ENCODE assay signal across 9 cellular contexts in the genomic region with DNA sequence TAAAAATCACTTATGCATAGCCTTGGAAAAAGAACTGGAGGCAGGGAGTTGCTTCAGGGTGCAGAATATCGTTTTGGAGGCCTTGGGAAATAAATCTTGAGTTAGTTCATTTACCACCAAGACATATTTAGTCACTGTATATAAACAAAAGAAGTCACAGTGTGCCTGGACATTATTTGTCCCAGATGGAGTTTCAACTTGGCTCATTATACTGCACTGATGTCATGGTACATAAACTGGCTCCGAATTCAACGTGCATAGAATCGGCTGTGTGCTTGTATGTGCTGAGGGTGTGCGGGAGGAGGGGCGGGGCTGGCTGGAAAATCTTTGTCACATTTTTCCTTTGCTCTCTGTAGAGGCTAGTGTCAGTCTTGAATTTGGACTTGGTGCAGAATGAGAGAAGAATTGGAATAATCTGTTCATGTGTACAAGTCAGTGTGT.
A peak's percentile ranks its signal among the peaks of the same experiment; 100 is the strongest.
DNase-seq lines count a peak whose midpoint lies in the region; ATAC-seq, FAIRE-seq and TF ChIP-seq lines count a peak whose summit lies in the region.
"Had no signal": no experiment of that assay in that cellular context is flagged by ENCODE, and none has a peak within 500 bp of the region (broad histone marks: within the 10 kb centered on the region; RNA-seq: fewer than 3 reads in every experiment).

No MANE protein-coding gene starts in this region.

- TF ChIP-seq CTCF in HL-60 (IDR thresholded peaks at IDR 0.05; ENCODE audit: insufficient read depth, low read length): no peak
- TF ChIP-seq CTCF in cardiac fibroblast (IDR thresholded peaks at IDR 0.05; ENCODE audit: low read depth, low read length): no peak
- no peak for TF ChIP-seq CTCF in left lung (IDR thresholded peaks at IDR 0.05)
- TF ChIP-seq CTCF in stomach (IDR thresholded peaks at IDR 0.05): no peak

- H3K27me3 Mint-ChIP-seq in CD8-positive, alpha-beta memory T cell: peaks cover 0 to 2% of the 10 kb centered on the region in 2 donors

- WGBS in stomach, 5 donors: 20 to 41% (median 22%) methylated on average over 6 of the region's 6 CpGs

- peaks cover 11 to 15% (median 11%) of the 10 kb centered on the region in 3 donors for H3K36me3 Mint-ChIP-seq in CD8-positive, alpha-beta memory T cell

- H3K9me3 Mint-ChIP-seq in CD8-positive, alpha-beta memory T cell: no peaks in the 10 kb centered on the region

- peaks cover 30 to 38% (median 33%) of the 10 kb centered on the region in 3 donors for H3K4me1 Mint-ChIP-seq in CD8-positive, alpha-beta memory T cell

- ATAC-seq in left lung: peak; percentile 52
- ATAC-seq: activated CD4-positive, CD25-positive, alpha-beta regulatory T cell treated with anti-CD3 and anti-CD28 coated beads, Interleukin-2, amount 50 U/mL, for 24 hours had no signal

- no peak overlapping the region for H3K4me3 Mint-ChIP-seq in CD8-positive, alpha-beta memory T cell

- intact Hi-C loops in left lung (cut with DNase I): loop anchor here in 1 of 2 donors (5.0 kb wide), 1 partner anchor 84 kb away; no protein-coding TSS in a partner anchor
- intact Hi-C loops in stomach (cut with DNase I; ENCODE audit: low total_unique reads): no loop called here

- H3K4me3 ChIP-seq in HL-60 (replicated peaks; ENCODE audit: insufficient read depth, low read length) (no peak overlapping the region), cardiac fibroblast (replicated peaks in 1 of 2; ENCODE audit: low read depth in 2 of 2, low read length in 2 of 2) (no peak overlapping the region), left lung (no peak overlapping the region), stomach (no peak overlapping the region)
- no peak overlapping the region for H3K4me3 ChIP-seq in CD8-positive, alpha-beta memory T cell (ENCODE audit: low read length)

- POLR2A ChIA-PET in CD8-positive, alpha-beta memory T cell (lab: Charles Lee): interaction anchor here (0.6 kb wide), 1 partner anchor 55 kb away, joined by 4 read pairs; no protein-coding TSS in a partner anchor

- TF ChIP-seq EP300 in stomach (IDR thresholded peaks at IDR 0.05): no peak

- no peak overlapping the region for H3K27ac Mint-ChIP-seq in CD8-positive, alpha-beta memory T cell

- H3K27ac ChIP-seq in HL-60 (replicated peaks) (peak overlapping the region; percentile 98), left lung (peak overlapping the region; percentile 79 to 98), stomach (peak overlapping the region; percentile 64 to 87 (median 76))
- H3K27ac ChIP-seq in CD8-positive, alpha-beta memory T cell (ENCODE audit: low read depth, low read length): no peak overlapping the region

- FAIRE-seq in H54 (lab: Jason Lieb, UNC): no peak

- H3K9me3 ChIP-seq in left lung (no peaks in the 10 kb centered on the region), stomach (no peaks in the 10 kb centered on the region)
- H3K9me3 ChIP-seq in CD8-positive, alpha-beta memory T cell (ENCODE audit: low read length): no peaks in the 10 kb centered on the region

- TF ChIP-seq POLR2A in stomach (IDR thresholded peaks at IDR 0.05) (no peak), H54 (IDR thresholded peaks at IDR 0.05; ENCODE audit: low read depth, low read length) (no peak)

- no peak for DNase-seq in HL-60 (ENCODE audit: low read depth in 1 of 2, low spot score in 1 of 2)
- DNase-seq in cardiac fibroblast (ENCODE audit: low read depth in 2 of 2): peak; percentile 67 to 86
- peak in 1 of 2 donors; percentile 60 for DNase-seq in left lung
- DNase-seq in stomach: peak; percentile 73
- no peak for DNase-seq in H54 (ENCODE audit: insufficient read length, low spot score)
- no peak for DNase-seq in NCI-H345 (lab: John Stamatoyannopoulos, UW)
- no peak for DNase-seq in NK-92 treated with Interleukin-12 subunit alpha and Interleukin-12 subunit beta, amount 100 ng/mL, for 24 hours (lab: John Stamatoyannopoulos, UW)
- no peak for DNase-seq in CD8-positive, alpha-beta memory T cell

- H3K4me1 ChIP-seq in left lung: peaks cover 37 to 72% of the 10 kb centered on the region in 2 donors
- peaks cover 46 to 99% (median 73%) of the 10 kb centered on the region in 4 donors for H3K4me1 ChIP-seq in stomach
- H3K4me1 ChIP-seq in CD8-positive, alpha-beta memory T cell (ENCODE audit: insufficient read depth, low read length): peaks cover 7% of the 10 kb centered on the region

- peaks cover 0 to 25% of the 10 kb centered on the region in 2 donors for H3K36me3 ChIP-seq in left lung
- peaks cover 0 to 4% (median 0%) of the 10 kb centered on the region in 4 donors for H3K36me3 ChIP-seq in stomach
- H3K36me3 ChIP-seq in CD8-positive, alpha-beta memory T cell (ENCODE audit: insufficient read depth, low read length): no peaks in the 10 kb centered on the region

- H3K27me3 ChIP-seq in HL-60 (ENCODE audit: insufficient read depth, poor library complexity, severe bottlenecking) (no peaks in the 10 kb centered on the region), left lung (no peaks in the 10 kb centered on the region), stomach (no peaks in the 10 kb centered on the region)
- H3K27me3 ChIP-seq in CD8-positive, alpha-beta memory T cell (ENCODE audit: insufficient read depth, low read length, poor library complexity, severe bottlenecking): no peaks in the 10 kb centered on the region

- CTCF ChIA-PET in CD8-positive, alpha-beta memory T cell (lab: Charles Lee): no interaction called here

Comparison
In these comparisons a context has a peak if more than half of its experiments do, and no peak if none do; other contexts are left out.
1. DNase-seq: peak in cardiac fibroblast (2 of 2) and stomach (single experiment); none in HL-60 (0 of 2), H54 (single experiment), NCI-H345 (single experiment), NK-92 treated with Interleukin-12 subunit alpha and Interleukin-12 subunit beta, amount 100 ng/mL, for 24 hours (single experiment) and CD8-positive, alpha-beta memory T cell (0 of 5).